ENCODE assay signal across 15 cellular contexts in the genomic region with DNA sequence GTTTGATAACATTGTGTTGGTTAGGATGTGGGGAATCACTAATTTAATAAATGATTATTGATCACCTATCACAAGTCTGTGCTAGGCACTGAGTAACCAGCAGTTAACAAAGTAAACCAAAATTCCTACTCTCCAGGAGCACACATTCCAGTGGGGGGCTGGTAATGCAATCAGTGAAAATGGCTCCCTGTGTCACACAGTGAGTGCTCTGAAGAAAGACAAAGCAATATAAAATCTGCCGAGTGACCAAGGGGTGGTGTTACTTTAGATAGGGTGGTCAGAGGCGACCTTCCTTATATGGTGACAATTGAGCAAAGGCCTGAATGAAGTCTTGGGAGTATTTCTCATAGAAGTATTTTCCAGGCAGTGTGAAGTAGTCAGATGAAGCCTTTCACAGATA. TPM values are rescaled to one million over a fixed set of nuclear protein-coding genes. Genes with fewer than 3 reads are reported as not detected.
DNase-seq lines count a peak whose midpoint lies in the region; ATAC-seq and TF ChIP-seq lines count a peak whose summit lies in the region.
"Had no signal": no experiment of that assay in that cellular context is flagged by ENCODE, and none has a peak within 500 bp of the region (broad histone marks: within the 10 kb centered on the region; RNA-seq: fewer than 3 reads in every experiment).

No MANE protein-coding gene starts in this region.

- TF ChIP-seq EP300 in esophagus muscularis mucosa (IDR thresholded peaks at IDR 0.05), result no peak

- intact Hi-C loops in activated CD4-positive, alpha-beta T cell treated with anti-CD3 and anti-CD28 coated beads, Interleukin-2, amount 10 ng/mL, durations not matched to agents 24 days and 14 days (cut with micrococcal nuclease), result no loop called here
- intact Hi-C loops in activated CD4-positive, alpha-beta T cell treated with anti-CD3 and anti-CD28 coated beads for 36 hours (cut with DNase I, micrococcal nuclease), result no loop called here
- intact Hi-C loops in body of pancreas (cut with DNase I) (no loop called here), esophagus muscularis mucosa (cut with DNase I) (no loop called here)

- no peaks in the 10 kb centered on the region for H3K36me3 ChIP-seq in body of pancreas (replicated peaks in 1 of 2; ENCODE audit: insufficient read depth in 1 of 2, low read depth in 2 of 2)
- no peaks in the 10 kb centered on the region for H3K36me3 ChIP-seq in esophagus muscularis mucosa

- H3K9me3 Mint-ChIP-seq in activated CD4-positive, alpha-beta T cell treated with anti-CD3 and anti-CD28 coated beads, Interleukin-2, amount 10 ng/mL, durations not matched to agents 24 days and 14 days, result no peaks in the 10 kb centered on the region
- H3K9me3 Mint-ChIP-seq in activated CD4-positive, alpha-beta T cell treated with anti-CD3 and anti-CD28 coated beads for 36 hours (ENCODE audit: low read depth), result no peaks in the 10 kb centered on the region
- H3K9me3 Mint-ChIP-seq: HFFc6 had no signal

- H3K27me3 Mint-ChIP-seq in activated CD4-positive, alpha-beta T cell treated with anti-CD3 and anti-CD28 coated beads, Interleukin-2, amount 10 ng/mL, durations not matched to agents 24 days and 14 days, result peaks cover 52% of the 10 kb centered on the region
- peaks cover 3% of the 10 kb centered on the region for H3K27me3 Mint-ChIP-seq in activated CD4-positive, alpha-beta T cell treated with anti-CD3 and anti-CD28 coated beads for 36 hours

- TF ChIP-seq CTCF in body of pancreas (IDR thresholded peaks at IDR 0.05), result no peak
- no peak for TF ChIP-seq CTCF in esophagus muscularis mucosa (IDR thresholded peaks at IDR 0.05)

- H3K27me3 ChIP-seq in body of pancreas (no peaks in the 10 kb centered on the region), esophagus muscularis mucosa (peaks cover 0 to 3% (median 0%) of the 10 kb centered on the region in 4 donors)

- H3K4me1 ChIP-seq in body of pancreas (peaks cover 5% of the 10 kb centered on the region), esophagus muscularis mucosa (no peaks in the 10 kb centered on the region)

- H3K4me3 Mint-ChIP-seq in activated CD4-positive, alpha-beta T cell treated with anti-CD3 and anti-CD28 coated beads, Interleukin-2, amount 10 ng/mL, durations not matched to agents 24 days and 14 days, result no peak overlapping the region
- H3K4me3 Mint-ChIP-seq in activated CD4-positive, alpha-beta T cell treated with anti-CD3 and anti-CD28 coated beads for 36 hours, result no peak overlapping the region
- H3K4me3 Mint-ChIP-seq: HFFc6 had no signal

- H3K4me1 Mint-ChIP-seq in activated CD4-positive, alpha-beta T cell treated with anti-CD3 and anti-CD28 coated beads, Interleukin-2, amount 10 ng/mL, durations not matched to agents 24 days and 14 days, result peaks cover 11% of the 10 kb centered on the region
- peaks cover 7% of the 10 kb centered on the region for H3K4me1 Mint-ChIP-seq in activated CD4-positive, alpha-beta T cell treated with anti-CD3 and anti-CD28 coated beads for 36 hours

- H3K36me3 Mint-ChIP-seq in activated CD4-positive, alpha-beta T cell treated with anti-CD3 and anti-CD28 coated beads, Interleukin-2, amount 10 ng/mL, durations not matched to agents 24 days and 14 days (ENCODE audit: low read depth), result no peaks in the 10 kb centered on the region
- no peaks in the 10 kb centered on the region for H3K36me3 Mint-ChIP-seq in activated CD4-positive, alpha-beta T cell treated with anti-CD3 and anti-CD28 coated beads for 36 hours (ENCODE audit: low read depth)

- CTCF ChIA-PET in activated CD4-positive, alpha-beta T cell treated with anti-CD3 and anti-CD28 coated beads for 36 hours (lab: Charles Lee), result interaction anchor here (1.5 kb wide), 1 partner anchor 8 kb away, joined by 5 read pairs; no protein-coding TSS in a partner anchor

- peak overlapping the region in 3 of 4 donors; percentile 70 to 78 (median 74) for H3K27ac ChIP-seq in body of pancreas
- no peak overlapping the region for H3K27ac ChIP-seq in esophagus muscularis mucosa (replicated peaks in 1 of 4)
- H3K27ac ChIP-seq: 22Rv1, C4-2B had no signal

- 26 to 44% methylated on average over 2 of the region's 2 CpGs for whole genome bisulfite sequencing in body of pancreas, 2 donors
- WGBS in esophagus muscularis mucosa, result 57% methylated on average over 2 of the region's 2 CpGs

- no peak for TF ChIP-seq POLR2A in body of pancreas (IDR thresholded peaks at IDR 0.05)
- no peak for TF ChIP-seq POLR2A in esophagus muscularis mucosa (IDR thresholded peaks at IDR 0.05; ENCODE audit: low read depth)

- POLR2A ChIA-PET in activated CD4-positive, alpha-beta T cell treated with anti-CD3 and anti-CD28 coated beads for 36 hours (lab: Charles Lee), result no interaction called here

- H3K9me3 ChIP-seq in body of pancreas (no peaks in the 10 kb centered on the region), esophagus muscularis mucosa (no peaks in the 10 kb centered on the region)

- H3K4me3 ChIP-seq in body of pancreas, result no peak overlapping the region
- H3K4me3 ChIP-seq in esophagus muscularis mucosa, result no peak overlapping the region

- ATAC-seq in activated CD4-positive, alpha-beta T cell treated with anti-CD3 and anti-CD28 coated beads for 36 hours, result no peak
- peak; percentile 88 for ATAC-seq in body of pancreas

- no peak overlapping the region for H3K27ac Mint-ChIP-seq in activated CD4-positive, alpha-beta T cell treated with anti-CD3 and anti-CD28 coated beads, Interleukin-2, amount 10 ng/mL, durations not matched to agents 24 days and 14 days
- H3K27ac Mint-ChIP-seq in activated CD4-positive, alpha-beta T cell treated with anti-CD3 and anti-CD28 coated beads for 36 hours, result no peak overlapping the region
- H3K27ac Mint-ChIP-seq: HFFc6 had no signal

- DNase-seq in activated CD4-positive, alpha-beta T cell treated with anti-CD3 and anti-CD28 coated beads, Interleukin-2, amount 10 ng/mL, durations not matched to agents 24 days and 14 days, result peak; percentile 37
- no peak for DNase-seq in activated CD4-positive, alpha-beta T cell treated with anti-CD3 and anti-CD28 coated beads for 36 hours
- DNase-seq in body of pancreas, result peak in 2 of 4 donors; percentile 21 to 23
- DNase-seq in islet precursor cell, result peak; percentile 65
- peak; percentile 44 for DNase-seq in renal cortical epithelial cell (ENCODE audit: low read depth)
- DNase-seq in esophagus muscularis mucosa (ENCODE audit: extremely low spot score), result no peak
- no peak for DNase-seq in NCI-H1694 (lab: John Stamatoyannopoulos, UW)
- DNase-seq in T-helper 9 cell, result no peak
- DNase-seq: HFFc6, Kasumi-1, NCI-H1930, NCI-H2171, NCI-H774 had no signal

RNA-seq across cellular contexts. Expression of gene SMC3, which starts 13.6 kb away (rescaled TPM):
- 82.2 and 87.3 TPM in 2 replicates for total RNA-seq in activated CD4-positive, alpha-beta T cell treated with anti-CD3 and anti-CD28 coated beads, Interleukin-2, amount 10 ng/mL, durations not matched to agents 24 days and 14 days
- 10 to 100 TPM; 76.8 to 83.5 TPM for total RNA-seq in activated CD4-positive, alpha-beta T cell treated with anti-CD3 and anti-CD28 coated beads for 36 hours
- total RNA-seq in body of pancreas, result 10 to 100 TPM; 18.4 to 22.1 TPM
- total RNA-seq in renal cortical epithelial cell, result 20.1 and 39.3 TPM in 2 replicates
- 10 to 100 TPM; 27.7 to 50.2 (median 39.5) TPM for total RNA-seq in esophagus muscularis mucosa

RNA-seq across cellular contexts. Expression of gene DUSP5, which starts 56.2 kb away (rescaled TPM):
- total RNA-seq in activated CD4-positive, alpha-beta T cell treated with anti-CD3 and anti-CD28 coated beads, Interleukin-2, amount 10 ng/mL, durations not matched to agents 24 days and 14 days, result 76.0 and 79.9 TPM in 2 replicates
- total RNA-seq in activated CD4-positive, alpha-beta T cell treated with anti-CD3 and anti-CD28 coated beads for 36 hours, result 10 to 100 TPM; 60.9 to 70.7 TPM
- total RNA-seq in body of pancreas (1 to 10 TPM; 6.2 to 9.2 TPM), renal cortical epithelial cell (8.2 and 62.2 TPM in 2 replicates), esophagus muscularis mucosa (10 to 100 TPM in 1 of 4 donors, 1 to 10 TPM in 3; 3.8 to 25.7 (median 4.6) TPM)

Comparison
In these comparisons a context has a peak if more than half of its experiments do, and no peak if none do; other contexts are left out.
1. DNase-seq: peak in activated CD4-positive, alpha-beta T cell treated with anti-CD3 and anti-CD28 coated beads, Interleukin-2, amount 10 ng/mL, durations not matched to agents 24 days and 14 days (single experiment), islet precursor cell (single experiment) and renal cortical epithelial cell (single experiment); none in activated CD4-positive, alpha-beta T cell treated with anti-CD3 and anti-CD28 coated beads for 36 hours (single experiment), esophagus muscularis mucosa (single experiment), NCI-H1694 (single experiment) and T-helper 9 cell (single experiment).
2. H3K27ac ChIP-seq: peak in body of pancreas (3 of 4); none in esophagus muscularis mucosa (0 of 4).